In the genomic region with DNA sequence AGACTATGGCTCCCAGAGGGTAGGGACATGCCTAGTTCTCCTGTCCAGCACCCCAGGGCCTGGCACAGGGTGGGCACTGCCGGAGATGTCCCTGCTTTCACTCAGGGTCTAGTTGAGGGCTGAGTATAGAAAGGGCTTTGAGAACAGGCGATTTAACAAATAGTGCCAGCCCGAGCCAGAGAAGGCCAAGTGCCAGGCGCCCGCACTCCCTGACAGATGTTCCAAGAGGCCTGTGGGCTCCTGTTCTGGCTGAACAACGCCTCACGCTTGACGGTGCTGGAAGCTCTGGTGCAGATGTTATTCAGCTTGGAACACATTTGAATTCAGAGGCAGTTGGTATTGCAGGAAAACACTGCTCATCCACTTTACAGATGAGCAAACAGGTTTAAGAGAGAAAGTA, we compare ENCODE assay signal across 28 cellular contexts. TPM values are rescaled to one million over a fixed set of nuclear protein-coding genes. Genes with fewer than 3 reads are reported as not detected.
DNase-seq lines count a peak whose midpoint lies in the region; ATAC-seq and TF ChIP-seq lines count a peak whose summit lies in the region.
"Had no signal": no experiment of that assay in that cellular context is flagged by ENCODE, and none has a peak within 500 bp of the region (broad histone marks: within the 10 kb centered on the region; RNA-seq: fewer than 3 reads in every experiment).

No MANE protein-coding gene starts in this region.

- no peak overlapping the region for H3K9ac ChIP-seq in SK-N-SH
- H3K9ac ChIP-seq: parathyroid adenoma had no signal

- H3K27me3 ChIP-seq in SK-N-SH (ENCODE audit: insufficient read depth) (no peaks in the 10 kb centered on the region), layer of hippocampus (ENCODE audit: control insufficient read depth, insufficient read depth, low read length) (no peaks in the 10 kb centered on the region)
- H3K27me3 ChIP-seq: adrenal gland, colonic mucosa, gastroesophageal sphincter, tibial nerve had no signal

- no peaks in the 10 kb centered on the region for H3K36me3 ChIP-seq in SK-N-SH (replicated peaks in 1 of 2; ENCODE audit: control insufficient read depth in 1 of 2, insufficient read depth in 2 of 2, low read length in 1 of 2)
- H3K36me3 ChIP-seq: adrenal gland, colonic mucosa, gastroesophageal sphincter, tibial nerve had no signal

- H3K4me3 ChIP-seq in SK-N-SH (ENCODE audit: low read depth in 2 of 2, low read length in 1 of 2) = no peak overlapping the region
- H3K4me3 ChIP-seq: adrenal gland, colonic mucosa, gastroesophageal sphincter, GM12878, tibial nerve had no signal

- H3K9me3 ChIP-seq in SK-N-SH = no peaks in the 10 kb centered on the region
- H3K9me3 ChIP-seq: adrenal gland, colonic mucosa, gastroesophageal sphincter, tibial nerve had no signal

- no CpG with 5 or more reads among the region's 8 CpGs for WGBS in SK-N-SH (ENCODE audit: low lambda C conversion rate)

- TF ChIP-seq CTCF in SK-N-SH (IDR thresholded peaks at IDR 0.05) = no peak

- H2AFZ ChIP-seq in SK-N-SH (ENCODE audit: low read depth) = no peak overlapping the region
- H2AFZ ChIP-seq: parathyroid adenoma had no signal

- no peak overlapping the region for H3K27ac ChIP-seq in SK-N-SH (ENCODE audit: low read depth in 2 of 2, low read length in 1 of 2)
- peak overlapping the region; percentile 80 for H3K27ac ChIP-seq in layer of hippocampus (ENCODE audit: low read depth, low read length)
- H3K27ac ChIP-seq: adrenal gland, colonic mucosa, gastroesophageal sphincter, parathyroid adenoma, tibial nerve had no signal

- H3K79me2 ChIP-seq in SK-N-SH (ENCODE audit: insufficient read depth) = no peaks in the 10 kb centered on the region
- H3K79me2 ChIP-seq: parathyroid adenoma had no signal

- no peaks in the 10 kb centered on the region for H4K20me1 ChIP-seq in SK-N-SH (ENCODE audit: insufficient read depth)

- CTCF ChIA-PET in SK-N-SH (lab: Yijun Ruan, JAX) = no interaction called here

- no peak overlapping the region for H3K4me2 ChIP-seq in SK-N-SH

- no peaks in the 10 kb centered on the region for H3F3A ChIP-seq in SK-N-SH (replicated peaks; ENCODE audit: insufficient read depth)

- DNase-seq in SK-N-SH = no peak
- DNase-seq in NCI-H69 (lab: John Stamatoyannopoulos, UW) = peak; percentile 45
- DNase-seq in effector CD4-positive, alpha-beta T cell = no peak
- DNase-seq in Right ventricle myocardium superior = no peak
- DNase-seq: activated CD4-positive, alpha-beta T cell treated with anti-CD3 and anti-CD28 coated beads, Interleukin-2, amount 10 ng/mL, durations not matched to agents 24 days and 14 days; activated naive CD4-positive, alpha-beta T cell treated with Interleukin-2 at 50 U/mL for 16 hours; activated T-cell treated with anti-CD3 and anti-CD28 coated beads, Interleukin-2, amount 50 U/mL, for 72 hours; AML-193; colonic mucosa; H9; natural killer cell; NCI-H1930; NCI-H226; PC-3 had no signal

- TF ChIP-seq RAD21 in SK-N-SH (IDR thresholded peaks at IDR 0.05; ENCODE audit: low read length) = peak; percentile 16; the same call in 1 of the 2 replicates

- POLR2A ChIA-PET in SK-N-SH (lab: Yijun Ruan, JAX) = no interaction called here

- TF ChIP-seq EP300 in SK-N-SH (IDR thresholded peaks at IDR 0.05; ENCODE audit: borderline replicate concordance in 1 of 2, low read depth in 1 of 2, low read length in 1 of 2) = no peak

- H3K4me1 ChIP-seq in SK-N-SH (ENCODE audit: control insufficient read depth in 1 of 2, insufficient read depth in 2 of 2, low read depth in 1 of 2, low read length in 1 of 2) = peaks cover 0 to 25% of the 10 kb centered on the region in 2 experiments; a peak in 1 of 4 replicates
- H3K4me1 ChIP-seq: adrenal gland, colonic mucosa, gastroesophageal sphincter, parathyroid adenoma, tibial nerve had no signal

- H3K9me2 ChIP-seq in SK-N-SH = no peaks in the 10 kb centered on the region

- ATAC-seq in SK-N-SH treated with all-trans-retinoic acid at 6 μM for 48 hours = no peak
- no peak for ATAC-seq in Right ventricle myocardium superior (ENCODE audit: poor library complexity)
- ATAC-seq in HG03196 (IDR thresholded peaks at IDR 0.05; ENCODE audit: unreplicated experiment) = no peak
- ATAC-seq in activated CD4-positive, CD25-positive, alpha-beta regulatory T cell treated with anti-CD3 and anti-CD28 coated beads, Interleukin-2, amount 50 U/mL, for 24 hours = no peak
- ATAC-seq: activated T-cell treated with anti-CD3 and anti-CD28 coated beads, Interleukin-2, amount 50 U/mL, for 72 hours; esophagus mucosa; gastroesophageal sphincter; GM12878; HepG2; natural killer cell; PC-3; sciatic nerve had no signal

- intact Hi-C loops in Right ventricle myocardium superior (cut with DNase I) = no loop called here

TF ChIP-seq in SK-N-SH, 30 proteins besides CTCF, POLR2A, EP300 and RAD21 (continues in another document):
- TF ChIP-seq FOSL2 (IDR thresholded peaks at IDR 0.05; ENCODE audit: borderline replicate concordance, low read depth) = no peak
- TF ChIP-seq, protein P1, sequence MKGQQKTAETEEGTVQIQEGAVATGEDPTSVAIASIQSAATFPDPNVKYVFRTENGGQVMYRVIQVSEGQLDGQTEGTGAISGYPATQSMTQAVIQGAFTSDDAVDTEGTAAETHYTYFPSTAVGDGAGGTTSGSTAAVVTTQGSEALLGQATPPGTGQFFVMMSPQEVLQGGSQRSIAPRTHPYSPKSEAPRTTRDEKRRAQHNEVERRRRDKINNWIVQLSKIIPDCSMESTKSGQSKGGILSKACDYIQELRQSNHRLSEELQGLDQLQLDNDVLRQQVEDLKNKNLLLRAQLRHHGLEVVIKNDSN (IDR thresholded peaks at IDR 0.05; ENCODE audit: borderline replicate concordance, low read depth) = no peak
- TF ChIP-seq FOXM1 (IDR thresholded peaks at IDR 0.05; ENCODE audit: low read depth) = no peak
- no peak for TF ChIP-seq MXI1 (IDR thresholded peaks at IDR 0.05; ENCODE audit: low read depth, low read length)
- TF ChIP-seq GATA2 (CRISPR knock-in tag; IDR thresholded peaks at IDR 0.05) = no peak
- no peak for TF ChIP-seq ELF1 (IDR thresholded peaks at IDR 0.05)

TF ChIP-seq in SK-N-SH treated with all-trans-retinoic acid at 6 μM for 48 hours, 23 proteins besides CTCF, POLR2A, EP300 and RAD21:
- TF ChIP-seq TOX (CRISPR knock-in tag; IDR thresholded peaks at IDR 0.05; ENCODE audit: borderline replicate concordance) (no peak), CSDC2 (CRISPR knock-in tag; IDR thresholded peaks at IDR 0.05) (no peak), SNAI2 (CRISPR knock-in tag; IDR thresholded peaks at IDR 0.05) (no peak), ZC3H10 (CRISPR knock-in tag; IDR thresholded peaks at IDR 0.05) (no peak), ZFP30 (CRISPR knock-in tag; IDR thresholded peaks at IDR 0.05) (no peak), ISL1 (CRISPR knock-in tag; IDR thresholded peaks at IDR 0.05) (no peak), PPARA (CRISPR knock-in tag; IDR thresholded peaks at IDR 0.05; ENCODE audit: borderline replicate concordance) (no peak), RARB (CRISPR knock-in tag; IDR thresholded peaks at IDR 0.05) (no peak), ZFP3 (CRISPR knock-in tag; IDR thresholded peaks at IDR 0.05) (no peak), TCF4 (CRISPR knock-in tag; IDR thresholded peaks at IDR 0.05; ENCODE audit: borderline replicate concordance) (no peak), ZNF565 (CRISPR knock-in tag; conservative IDR thresholded peaks at IDR 0.05; ENCODE audit: low read depth) (no peak), GLIS3 (CRISPR knock-in tag; IDR thresholded peaks at IDR 0.05) (no peak), BACH2 (CRISPR knock-in tag; IDR thresholded peaks at IDR 0.05; ENCODE audit: borderline replicate concordance) (no peak), ZNF70 (CRISPR knock-in tag; IDR thresholded peaks at IDR 0.05) (no peak), OSR1 (CRISPR knock-in tag; IDR thresholded peaks at IDR 0.05) (no peak)
- TF ChIP-seq, protein P2, sequence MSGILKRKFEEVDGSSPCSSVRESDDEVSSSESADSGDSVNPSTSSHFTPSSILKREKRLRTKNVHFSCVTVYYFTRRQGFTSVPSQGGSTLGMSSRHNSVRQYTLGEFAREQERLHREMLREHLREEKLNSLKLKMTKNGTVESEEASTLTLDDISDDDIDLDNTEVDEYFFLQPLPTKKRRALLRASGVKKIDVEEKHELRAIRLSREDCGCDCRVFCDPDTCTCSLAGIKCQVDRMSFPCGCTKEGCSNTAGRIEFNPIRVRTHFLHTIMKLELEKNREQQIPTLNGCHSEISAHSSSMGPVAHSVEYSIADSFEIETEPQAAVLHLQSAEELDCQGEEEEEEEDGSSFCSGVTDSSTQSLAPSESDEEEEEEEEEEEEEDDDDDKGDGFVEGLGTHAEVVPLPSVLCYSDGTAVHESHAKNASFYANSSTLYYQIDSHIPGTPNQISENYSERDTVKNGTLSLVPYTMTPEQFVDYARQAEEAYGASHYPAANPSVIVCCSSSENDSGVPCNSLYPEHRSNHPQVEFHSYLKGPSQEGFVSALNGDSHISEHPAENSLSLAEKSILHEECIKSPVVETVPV (CRISPR knock-in tag; IDR thresholded peaks at IDR 0.05) = no peak
- TF ChIP-seq, protein P3, sequence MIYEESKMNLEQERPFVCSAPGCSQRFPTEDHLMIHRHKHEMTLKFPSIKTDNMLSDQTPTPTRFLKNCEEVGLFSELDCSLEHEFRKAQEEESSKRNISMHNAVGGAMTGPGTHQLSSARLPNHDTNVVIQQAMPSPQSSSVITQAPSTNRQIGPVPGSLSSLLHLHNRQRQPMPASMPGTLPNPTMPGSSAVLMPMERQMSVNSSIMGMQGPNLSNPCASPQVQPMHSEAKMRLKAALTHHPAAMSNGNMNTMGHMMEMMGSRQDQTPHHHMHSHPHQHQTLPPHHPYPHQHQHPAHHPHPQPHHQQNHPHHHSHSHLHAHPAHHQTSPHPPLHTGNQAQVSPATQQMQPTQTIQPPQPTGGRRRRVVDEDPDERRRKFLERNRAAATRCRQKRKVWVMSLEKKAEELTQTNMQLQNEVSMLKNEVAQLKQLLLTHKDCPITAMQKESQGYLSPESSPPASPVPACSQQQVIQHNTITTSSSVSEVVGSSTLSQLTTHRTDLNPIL (CRISPR knock-in tag; IDR thresholded peaks at IDR 0.05; ENCODE audit: low read depth) = no peak

RNA-seq across cellular contexts. Expression of a gene that starts 46.5 kb away (rescaled TPM):
- polyA plus RNA-seq in SK-N-SH (2012; rRNA removed) = 0.02 TPM in 1 of 2 replicates, not detected in the other
- polyA plus RNA-seq in SK-N-SH (2012; cell fraction: cytosol; rRNA removed) = under 0.01 TPM in 2 replicates
- polyA plus RNA-seq in SK-N-SH (2012; cell fraction: nucleus; rRNA removed) = 0.02 TPM in 1 of 2 replicates, not detected in the other
- total RNA-seq in Right ventricle myocardium superior = 1.9 TPM
- total RNA-seq: HepG2, LHCN-M2, SK-MEL-5 had no signal
